18 cellular contexts compared by ENCODE assay signal in the genomic region with DNA sequence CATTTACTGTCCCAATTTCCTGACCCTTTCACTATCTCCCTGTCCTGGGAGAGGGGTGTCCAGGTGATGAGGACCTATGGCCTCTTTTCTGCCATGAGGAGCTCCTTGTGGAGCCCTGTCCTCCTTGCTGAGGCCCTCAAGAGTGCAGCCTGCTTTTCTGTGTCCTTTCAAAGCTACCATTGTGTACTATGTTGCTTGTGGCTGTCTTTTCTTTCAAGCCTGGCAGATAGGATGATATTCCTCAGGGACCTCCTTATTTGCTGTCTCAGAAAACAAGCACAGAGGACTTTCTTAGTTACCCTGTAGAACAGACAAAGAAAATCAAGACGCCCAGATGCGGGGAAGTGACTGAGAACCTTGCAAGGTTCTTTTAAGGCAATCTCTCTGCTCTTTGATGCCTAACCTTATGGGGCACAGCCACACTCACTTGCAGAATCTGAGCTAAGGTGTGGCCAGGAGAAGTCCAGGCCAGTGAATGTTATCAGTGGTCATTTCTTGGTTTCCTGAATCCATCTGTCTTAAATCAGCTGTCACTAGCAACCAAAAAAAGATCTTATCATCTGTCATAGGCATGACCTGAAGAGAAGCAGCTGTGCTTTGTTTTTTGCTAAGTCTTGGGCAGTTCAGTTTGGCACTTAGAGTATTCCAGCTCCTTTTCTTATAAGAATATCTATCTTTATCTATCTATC. TPM values are rescaled to one million over a fixed set of nuclear protein-coding genes. Genes with fewer than 3 reads are reported as not detected.
DNase-seq lines count a peak whose midpoint lies in the region; ATAC-seq, FAIRE-seq and TF ChIP-seq lines count a peak whose summit lies in the region.
"Had no signal": no experiment of that assay in that cellular context is flagged by ENCODE, and none has a peak within 500 bp of the region (broad histone marks: within the 10 kb centered on the region; RNA-seq: fewer than 3 reads in every experiment).

No MANE protein-coding gene starts in this region.

- ATAC-seq in GM23338 (no peak), left colon (peak; percentile 16), HG03045 (IDR thresholded peaks at IDR 0.05; ENCODE audit: unreplicated experiment) (no peak)

- no TSS peak for BruUV-seq in Calu3 (replicated peaks; lab: Mats Ljungman, UMichigan)

- H3K9me3 Mint-ChIP-seq in GM23338 (no peaks in the 10 kb centered on the region), chondrocyte (ENCODE audit: low read depth) (no peaks in the 10 kb centered on the region), Calu3 (ENCODE audit: low read depth, unreplicated experiment) (no peaks in the 10 kb centered on the region)

- H3K4me3 ChIP-seq in GM23338, result no peak overlapping the region
- H3K4me3 ChIP-seq in small intestine (ENCODE audit: low read depth in 1 of 2, low read length in 2 of 2), result no peak overlapping the region

- no peak for DNase-seq in GM23338 (ENCODE audit: low spot score)
- DNase-seq in chondrocyte (ENCODE audit: low spot score), result no peak
- no peak for DNase-seq in left colon
- DNase-seq in small intestine, result peak; percentile 13
- no peak for DNase-seq in ureter (ENCODE audit: low spot score)
- DNase-seq in Calu3, result no peak
- DNase-seq in NCI-H1048 (lab: John Stamatoyannopoulos, UW), result no peak
- DNase-seq: activated CD8-positive, alpha-beta memory T cell treated with anti-CD3 and anti-CD28 coated beads for 24 hours; activated effector memory CD4-positive, alpha-beta T cell treated with anti-CD3 and anti-CD28 coated beads, Interleukin-2, amount 50 U/mL, for 16 hours; COR-L47; effector CD4-positive, alpha-beta T cell; KBM-7; midbrain; NCI-H1436 treated with DMSO at 0.1 percent for 48 hours; stimulated activated CD4-positive, alpha-beta T cell treated with anti-CD3 and anti-CD28 coated beads, Interleukin-12 subunit alpha, Interleukin-12 subunit beta, amount 100 ng/mL, for 4 hours had no signal

- H3K4me3 Mint-ChIP-seq in GM23338 (no peak overlapping the region), chondrocyte (ENCODE audit: unreplicated experiment) (no peak overlapping the region), Calu3 (ENCODE audit: low read depth, unreplicated experiment) (no peak overlapping the region)

- H3K27ac ChIP-seq in GM23338 (ENCODE audit: low read depth) (0 out of 2 replicates have a peak overlapping the region, but pooled peaks have one; percentile 26), small intestine (ENCODE audit: low read depth in 1 of 2, low read length in 1 of 2) (peak overlapping the region in 1 of 2 donors; percentile 70)
- H3K27ac ChIP-seq: VCaP had no signal

- H3K36me3 Mint-ChIP-seq in GM23338 (ENCODE audit: low read depth) (no peaks in the 10 kb centered on the region), chondrocyte (ENCODE audit: low read depth) (no peaks in the 10 kb centered on the region), Calu3 (ENCODE audit: insufficient read depth, unreplicated experiment) (no peaks in the 10 kb centered on the region)

- H3K9me2 ChIP-seq in GM23338 (ENCODE audit: insufficient read depth), result peaks cover 7% of the 10 kb centered on the region; the same call in 1 of the 2 replicates

- H3K36me3 ChIP-seq in GM23338 (ENCODE audit: insufficient read depth) (no peaks in the 10 kb centered on the region), small intestine (ENCODE audit: control insufficient read depth in 2 of 2, insufficient read depth in 2 of 2, low read length in 2 of 2) (no peaks in the 10 kb centered on the region)

- H2AFZ ChIP-seq in GM23338, result no peak overlapping the region

- intact Hi-C loops in left colon (cut with DNase I, micrococcal nuclease) (no loop called here), Calu3 (cut with micrococcal nuclease; ENCODE audit: unreplicated experiment) (loop anchor here (2.0 kb wide), 1 partner anchor 14 kb away; no protein-coding TSS in a partner anchor)

- H3K9me3 ChIP-seq in small intestine (ENCODE audit: control insufficient read depth, low read depth), result no peaks in the 10 kb centered on the region

- CTCF ChIA-PET in Calu3 (lab: Charles Lee), result interaction anchor here (0.9 to 2.5 kb wide), 8 partner anchors 8 to 31 kb away, joined by 3 to 33 read pairs (median 4); partner anchors contain the start of gene CARMIL1

- peaks cover 100% of the 10 kb centered on the region for H3K79me2 ChIP-seq in GM23338 (replicated peaks; ENCODE audit: insufficient read depth)

- H3K27me3 Mint-ChIP-seq in GM23338 (ENCODE audit: insufficient read depth, low read depth, poor library complexity), result peaks cover 2% of the 10 kb centered on the region
- no peaks in the 10 kb centered on the region for H3K27me3 Mint-ChIP-seq in chondrocyte (ENCODE audit: low read depth)
- H3K27me3 Mint-ChIP-seq in Calu3 (ENCODE audit: unreplicated experiment), result no peaks in the 10 kb centered on the region

- FAIRE-seq in small intestine (lab: Jason Lieb, UNC), result no peak
- FAIRE-seq: G401.6 had no signal

- H3K4me1 ChIP-seq in GM23338 (ENCODE audit: insufficient read depth) (peaks cover 18% of the 10 kb centered on the region), small intestine (ENCODE audit: control insufficient read depth in 2 of 2, insufficient read depth in 1 of 2, low read depth in 1 of 2, low read length in 1 of 2) (peaks cover 6 to 18% of the 10 kb centered on the region in 2 donors)

- H3F3A ChIP-seq in GM23338 (replicated peaks; ENCODE audit: low read depth), result no peaks in the 10 kb centered on the region

- WGBS in small intestine, 3 donors, result 71 to 77% (median 76%) methylated on average over 2 of the region's 2 CpGs

- TF ChIP-seq CTCF in GM23338 (conservative IDR thresholded peaks at IDR 0.05; ENCODE audit: low read depth in 2 of 2) (no peak), chondrocyte (IDR thresholded peaks at IDR 0.05) (no peak), Calu3 (IDR thresholded peaks at IDR 0.05; ENCODE audit: unreplicated experiment) (no peak)

- H3K4me2 ChIP-seq in GM23338, result no peak overlapping the region

- H3K27ac Mint-ChIP-seq in GM23338 (no peak overlapping the region), chondrocyte (ENCODE audit: unreplicated experiment) (peak overlapping the region; percentile 88), Calu3 (ENCODE audit: unreplicated experiment) (no peak overlapping the region)

- H3K4me1 Mint-ChIP-seq in GM23338, result peaks cover 25% of the 10 kb centered on the region; the same call in 2 of the 3 replicates
- H3K4me1 Mint-ChIP-seq in chondrocyte (ENCODE audit: low read depth), result peaks cover 44% of the 10 kb centered on the region
- H3K4me1 Mint-ChIP-seq in Calu3 (ENCODE audit: low read depth, unreplicated experiment), result peaks cover 62% of the 10 kb centered on the region

- peaks cover 40% of the 10 kb centered on the region; the same call in 1 of the 2 replicates for H4K20me1 ChIP-seq in GM23338 (replicated peaks; ENCODE audit: insufficient read depth)

- H3K27me3 ChIP-seq in GM23338 (ENCODE audit: insufficient read depth) (no peaks in the 10 kb centered on the region), small intestine (ENCODE audit: control insufficient read depth in 2 of 2, insufficient read depth in 2 of 2, low read length in 2 of 2) (no peaks in the 10 kb centered on the region)

RNA-seq across cellular contexts. Expression of gene CARMIL1, which starts 17.2 kb away (rescaled TPM):
- total RNA-seq in GM23338 (2014; rRNA removed; shearing (Covaris generic)), result 38.2 and 43.2 TPM in 2 replicates
- 64.2 and 66.9 TPM in 2 replicates for polyA plus RNA-seq in GM23338 (2016; fragmentation: Nextera tagmentation; extraction: Ambion mirVana)
- total RNA-seq in chondrocyte, result 14.5 to 18.8 TPM (median 16.4 TPM) in 3 replicates
- 10 to 100 TPM; 56.3 to 58.7 TPM for total RNA-seq in left colon
- 10 to 100 TPM; 35.3 to 74.5 (median 50.5) TPM for polyA plus RNA-seq in small intestine
- 28.4 TPM for total RNA-seq in ureter
- total RNA-seq in Calu3 (2022), result 88.4 and 92.4 TPM in 2 replicates
